9 cellular contexts compared by ENCODE assay signal in the genomic region with DNA sequence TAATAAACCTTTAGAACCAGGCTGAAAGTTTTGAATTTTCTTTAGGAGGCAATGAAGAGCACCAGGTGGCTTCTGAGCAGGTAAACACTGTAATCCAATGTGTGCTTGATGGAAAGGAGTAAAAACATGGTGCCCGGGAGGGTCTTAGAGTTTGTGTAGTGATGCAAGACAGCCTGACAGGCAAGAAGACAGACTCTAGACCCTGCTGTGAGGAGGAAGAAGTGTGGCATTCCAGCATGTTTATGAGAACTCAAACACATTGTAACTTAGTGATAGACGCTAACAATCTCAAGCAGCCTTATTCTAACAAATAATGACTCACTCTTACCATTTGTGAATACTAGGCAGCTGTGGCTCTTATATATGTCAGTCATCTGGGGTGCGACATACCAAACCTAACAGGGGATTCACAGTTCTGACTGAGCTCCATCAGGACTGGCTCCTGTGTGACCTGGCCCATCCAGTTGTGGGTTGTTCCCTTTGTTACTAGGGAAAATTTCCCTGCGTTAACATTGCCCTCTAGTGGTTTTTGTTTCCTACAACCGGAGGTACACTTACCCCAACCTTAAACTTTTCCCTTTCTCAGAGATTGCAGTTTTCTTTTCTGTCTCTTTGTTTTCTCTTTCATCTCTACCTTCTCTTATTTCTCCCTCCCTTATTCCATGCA. TPM values are rescaled to one million over a fixed set of nuclear protein-coding genes. Genes with fewer than 3 reads are reported as not detected.
DNase-seq lines count a peak whose midpoint lies in the region; ATAC-seq and TF ChIP-seq lines count a peak whose summit lies in the region.
"Had no signal": no experiment of that assay in that cellular context is flagged by ENCODE, and none has a peak within 500 bp of the region (broad histone marks: within the 10 kb centered on the region; RNA-seq: fewer than 3 reads in every experiment).

No MANE protein-coding gene starts in this region.

- no peaks in the 10 kb centered on the region for H3K36me3 Mint-ChIP-seq in activated CD4-positive, alpha-beta T cell treated with anti-CD3 and anti-CD28 coated beads for 36 hours (ENCODE audit: low read depth)
- no peaks in the 10 kb centered on the region for H3K36me3 Mint-ChIP-seq in memory B cell

- H3K4me1 Mint-ChIP-seq in activated CD4-positive, alpha-beta T cell treated with anti-CD3 and anti-CD28 coated beads for 36 hours = peaks cover 21% of the 10 kb centered on the region
- peaks cover 31% of the 10 kb centered on the region for H3K4me1 Mint-ChIP-seq in memory B cell

- no peaks in the 10 kb centered on the region for H3K9me3 Mint-ChIP-seq in activated CD4-positive, alpha-beta T cell treated with anti-CD3 and anti-CD28 coated beads for 36 hours (ENCODE audit: low read depth)
- H3K9me3 Mint-ChIP-seq in memory B cell = no peaks in the 10 kb centered on the region

- peak; percentile 83 for ATAC-seq in HG02571 (IDR thresholded peaks at IDR 0.05; ENCODE audit: unreplicated experiment)
- ATAC-seq in activated CD4-positive, alpha-beta T cell treated with anti-CD3 and anti-CD28 coated beads for 36 hours = peak; percentile 100
- peak; percentile 79 for ATAC-seq in memory B cell (ENCODE audit: low read depth)

- no peak overlapping the region for H3K27ac ChIP-seq in coronary artery
- H3K27ac ChIP-seq: BLaER1 had no signal

- H3K4me3 ChIP-seq in coronary artery = no peak overlapping the region
- H3K4me3 ChIP-seq: BLaER1 had no signal

- H3K27me3 Mint-ChIP-seq in activated CD4-positive, alpha-beta T cell treated with anti-CD3 and anti-CD28 coated beads for 36 hours = no peaks in the 10 kb centered on the region
- no peaks in the 10 kb centered on the region for H3K27me3 Mint-ChIP-seq in memory B cell

- intact Hi-C loops in activated CD4-positive, alpha-beta T cell treated with anti-CD3 and anti-CD28 coated beads for 36 hours (cut with DNase I, micrococcal nuclease) = loop anchor here (1.0 to 5.0 kb wide), 7 partner anchors 54 to 404 kb away; a partner anchor contains a TSS

- no peak overlapping the region for H3K4me3 Mint-ChIP-seq in activated CD4-positive, alpha-beta T cell treated with anti-CD3 and anti-CD28 coated beads for 36 hours
- H3K4me3 Mint-ChIP-seq in memory B cell = no peak overlapping the region

- CTCF ChIA-PET in activated CD4-positive, alpha-beta T cell treated with anti-CD3 and anti-CD28 coated beads for 36 hours (lab: Charles Lee) = interaction anchor here (0.6 to 1.8 kb wide), 14 partner anchors 19 to 405 kb away, joined by 3 to 9 read pairs (median 3); no protein-coding TSS in a partner anchor

- peak overlapping the region; percentile 69 for H3K27ac Mint-ChIP-seq in activated CD4-positive, alpha-beta T cell treated with anti-CD3 and anti-CD28 coated beads for 36 hours
- H3K27ac Mint-ChIP-seq in memory B cell = peak overlapping the region; percentile 66

- POLR2A ChIA-PET in activated CD4-positive, alpha-beta T cell treated with anti-CD3 and anti-CD28 coated beads for 36 hours (lab: Charles Lee) = interaction anchor here (0.6 to 0.9 kb wide), 2 partner anchors 385 to 404 kb away, joined by 3 read pairs; no protein-coding TSS in a partner anchor

- peak; percentile 33 for DNase-seq in NCI-H1436 (lab: John Stamatoyannopoulos, UW)
- no peak for DNase-seq in NCI-H1436 treated with DMSO at 0.1 percent for 48 hours (lab: John Stamatoyannopoulos, UW)
- DNase-seq in NCI-H1105 treated with DMSO at 0.1 percent for 48 hours (lab: John Stamatoyannopoulos, UW) = peak; percentile 13
- peak; percentile 65 for DNase-seq in activated CD4-positive, alpha-beta T cell treated with anti-CD3 and anti-CD28 coated beads for 36 hours
- DNase-seq in coronary artery (ENCODE audit: low spot score) = no peak
- DNase-seq in memory B cell (ENCODE audit: low spot score in 2 of 2) = peak in 1 of 2 donors; percentile 27
- peak; percentile 34 to 52 for DNase-seq in stimulated activated CD8-positive, alpha-beta memory T cell treated with anti-CD3 and anti-CD28 coated beads, Interleukin-7, amount 100 ng/mL, for 4 hours (ENCODE audit: low read depth in 2 of 2)

- peak; percentile 34 for TF ChIP-seq CTCF in coronary artery (IDR thresholded peaks at IDR 0.05)

RNA-seq across cellular contexts. Expression of a gene that starts 53.8 kb away (rescaled TPM):
- under 1 TPM in 1 of 2 experiments, not detected in 1; 0.09 TPM for total RNA-seq in activated CD4-positive, alpha-beta T cell treated with anti-CD3 and anti-CD28 coated beads for 36 hours

Comparison
In these comparisons a context has a peak if more than half of its experiments do, and no peak if none do; other contexts are left out.
1. DNase-seq: peak in NCI-H1436 (single experiment), NCI-H1105 treated with DMSO at 0.1 percent for 48 hours (single experiment), activated CD4-positive, alpha-beta T cell treated with anti-CD3 and anti-CD28 coated beads for 36 hours (single experiment) and stimulated activated CD8-positive, alpha-beta memory T cell treated with anti-CD3 and anti-CD28 coated beads, Interleukin-7, amount 100 ng/mL, for 4 hours (2 of 2); none in NCI-H1436 treated with DMSO at 0.1 percent for 48 hours (single experiment) and coronary artery (single experiment).
2. Peak in every context shown above with its lines, with median percentiles within 50 percentile points of each other: ATAC-seq.